ENCODE assay signal across 21 cellular contexts in genomic region chr2:150716186-150716585, GRCh38.
"Had no signal": no experiment of that assay in that cellular context is flagged by ENCODE, and none has a peak within 500 bp of the region (broad histone marks: within the 10 kb centered on the region; RNA-seq: fewer than 3 reads in every experiment).

No MANE protein-coding gene starts in this region.

- H3K4me3 ChIP-seq: ascending aorta, esophagus muscularis mucosa, lung, prostate gland, right atrium auricular region, tibial nerve, uterus had no signal

- ATAC-seq: activated CD8-positive, alpha-beta T cell treated with anti-CD3 and anti-CD28 coated beads for 36 hours; activated T-helper 17 cell treated with anti-CD3 and anti-CD28 coated beads, Interleukin-2, amount 50 U/mL, for 72 hours; stimulated activated naive CD8-positive, alpha-beta T cell treated with anti-CD3 and anti-CD28 coated beads, Interleukin-15, Interleukin-2, amounts not matched to agents 100 U/mL and 50 U/mL, for 24 hours had no signal

- H3K27me3 ChIP-seq: ascending aorta, esophagus muscularis mucosa, right atrium auricular region, tibial nerve, uterus had no signal

- H3K9me3 Mint-ChIP-seq: activated CD4-positive, alpha-beta T cell treated with anti-CD3 and anti-CD28 coated beads, Interleukin-2, amount 10 ng/mL, durations not matched to agents 24 days and 14 days; activated CD8-positive, alpha-beta T cell treated with anti-CD3 and anti-CD28 coated beads for 36 hours had no signal

- H3K36me3 ChIP-seq: ascending aorta, esophagus muscularis mucosa, prostate gland, right atrium auricular region, tibial nerve, uterus had no signal

- DNase-seq: activated CD4-positive, alpha-beta T cell treated with anti-CD3 and anti-CD28 coated beads, Interleukin-2, amount 10 ng/mL, durations not matched to agents 24 days and 14 days; activated CD8-positive, alpha-beta T cell treated with anti-CD3 and anti-CD28 coated beads for 36 hours; activated naive CD4-positive, alpha-beta T cell treated with Interleukin-2 at 50 U/mL for 16 hours; activated T-cell treated with anti-CD3 and anti-CD28 coated beads, Interleukin-2, amount 50 U/mL, for 1 hour; effector CD4-positive, alpha-beta T cell; foreskin melanocyte; hypothalamus; naive B cell; stimulated activated CD4-positive, alpha-beta T cell treated with anti-CD3 and anti-CD28 coated beads, Interleukin-12 subunit alpha, Interleukin-12 subunit beta, amount 100 ng/mL, for 4 hours; stimulated activated naive CD8-positive, alpha-beta T cell treated with anti-CD3 and anti-CD28 coated beads, Interleukin-15, Interleukin-2, amounts not matched to agents 100 U/mL and 50 U/mL, for 24 hours; T-helper 1 cell; T1000; uterus had no signal

- H3K4me3 Mint-ChIP-seq: activated CD4-positive, alpha-beta T cell treated with anti-CD3 and anti-CD28 coated beads, Interleukin-2, amount 10 ng/mL, durations not matched to agents 24 days and 14 days; activated CD8-positive, alpha-beta T cell treated with anti-CD3 and anti-CD28 coated beads for 36 hours; activated T-helper 17 cell treated with anti-CD3 and anti-CD28 coated beads, Interleukin-2, amount 50 U/mL, for 72 hours; naive B cell; neural crest cell had no signal

- H3K4me1 ChIP-seq: ascending aorta, prostate gland, right atrium auricular region, tibial nerve, uterus had no signal

- H3K27ac ChIP-seq: esophagus muscularis mucosa, prostate gland, right atrium auricular region, tibial nerve, uterus had no signal

- H3K9me3 ChIP-seq: ascending aorta, esophagus muscularis mucosa, prostate gland, right atrium auricular region, tibial nerve, uterus had no signal

- H3K27me3 Mint-ChIP-seq: activated CD4-positive, alpha-beta T cell treated with anti-CD3 and anti-CD28 coated beads, Interleukin-2, amount 10 ng/mL, durations not matched to agents 24 days and 14 days; activated CD8-positive, alpha-beta T cell treated with anti-CD3 and anti-CD28 coated beads for 36 hours; activated T-helper 17 cell treated with anti-CD3 and anti-CD28 coated beads, Interleukin-2, amount 50 U/mL, for 72 hours; naive B cell had no signal

- H3K36me3 Mint-ChIP-seq: naive B cell had no signal

- H3K4me1 Mint-ChIP-seq: activated CD4-positive, alpha-beta T cell treated with anti-CD3 and anti-CD28 coated beads, Interleukin-2, amount 10 ng/mL, durations not matched to agents 24 days and 14 days; activated T-helper 17 cell treated with anti-CD3 and anti-CD28 coated beads, Interleukin-2, amount 50 U/mL, for 72 hours; naive B cell had no signal

- H3K27ac Mint-ChIP-seq: activated CD4-positive, alpha-beta T cell treated with anti-CD3 and anti-CD28 coated beads, Interleukin-2, amount 10 ng/mL, durations not matched to agents 24 days and 14 days; activated CD8-positive, alpha-beta T cell treated with anti-CD3 and anti-CD28 coated beads for 36 hours; activated T-helper 17 cell treated with anti-CD3 and anti-CD28 coated beads, Interleukin-2, amount 50 U/mL, for 72 hours; naive B cell had no signal
